Comparison of ENCODE assay signal across 8 cellular contexts in genomic region chr20:35147575-35148071, GRCh38. TPM values are rescaled to one million over a fixed set of nuclear protein-coding genes. Genes with fewer than 3 reads are reported as not detected.
DNase-seq lines count a peak whose midpoint lies in the region; ATAC-seq and TF ChIP-seq lines count a peak whose summit lies in the region.
"Not testable (repeated sequence)": the region's sequence is repeated elsewhere in the genome, so short reads cannot be mapped to it uniquely, and the experiment has no call there.

No MANE protein-coding gene starts in this region.

- TF ChIP-seq POLR2A in esophagus muscularis mucosa (IDR thresholded peaks at IDR 0.05; ENCODE audit: low read depth): not testable (repeated sequence)

- peak overlapping the region; percentile 86 for H3K27ac Mint-ChIP-seq in CD8-positive, alpha-beta T cell
- peak overlapping the region; percentile 86 for H3K27ac Mint-ChIP-seq in activated naive CD4-positive, alpha-beta T cell treated with anti-CD3 and anti-CD28 coated beads for 36 hours

- TF ChIP-seq CTCF in CD8-positive, alpha-beta T cell (IDR thresholded peaks at IDR 0.05); RWPE1 (conservative IDR thresholded peaks at IDR 0.05; ENCODE audit: low read depth); esophagus muscularis mucosa (IDR thresholded peaks at IDR 0.05): not testable (repeated sequence)

- not testable (repeated sequence) for H3K9me3 Mint-ChIP-seq in CD8-positive, alpha-beta T cell; activated naive CD4-positive, alpha-beta T cell treated with anti-CD3 and anti-CD28 coated beads for 36 hours

- peak overlapping the region; percentile 88 for H3K4me3 Mint-ChIP-seq in CD8-positive, alpha-beta T cell
- H3K4me3 Mint-ChIP-seq in activated naive CD4-positive, alpha-beta T cell treated with anti-CD3 and anti-CD28 coated beads for 36 hours: peak overlapping the region; percentile 91

- 2% methylated on average over 19 of the region's 19 CpGs for WGBS in esophagus muscularis mucosa

- DNase-seq in CD8-positive, alpha-beta T cell: peak in 2 of 7 experiments; percentile 17 to 20
- DNase-seq in RWPE1 (ENCODE audit: low spot score): peak; percentile 54
- DNase-seq in activated naive CD4-positive, alpha-beta T cell treated with anti-CD3 and anti-CD28 coated beads for 36 hours: peak; percentile 50
- not testable (repeated sequence) for DNase-seq in esophagus muscularis mucosa (ENCODE audit: extremely low spot score)
- DNase-seq in stimulated activated naive CD8-positive, alpha-beta T cell treated with anti-CD3 and anti-CD28 coated beads, Interleukin-15, Interleukin-2, amounts not matched to agents 100 U/mL and 50 U/mL, for 24 hours: peak; percentile 36

- not testable (repeated sequence) for H3K27me3 ChIP-seq in CD8-positive, alpha-beta T cell (ENCODE audit: insufficient read depth, low read length); esophagus muscularis mucosa; mononuclear cell (ENCODE audit: insufficient read depth, low read length)

- H3K4me1 ChIP-seq in CD8-positive, alpha-beta T cell (ENCODE audit: insufficient read depth, low read length): peaks cover 18% of the 10 kb centered on the region
- H3K4me1 ChIP-seq in esophagus muscularis mucosa: peaks cover 12 to 32% (median 30%) of the 10 kb centered on the region in 4 donors
- peaks cover 44% of the 10 kb centered on the region for H3K4me1 ChIP-seq in mononuclear cell (ENCODE audit: insufficient read depth, low read length)

- H3K4me1 Mint-ChIP-seq in CD8-positive, alpha-beta T cell (ENCODE audit: low read depth): peaks cover 34% of the 10 kb centered on the region
- H3K4me1 Mint-ChIP-seq in activated naive CD4-positive, alpha-beta T cell treated with anti-CD3 and anti-CD28 coated beads for 36 hours (ENCODE audit: low read depth): peaks cover 20% of the 10 kb centered on the region

- not testable (repeated sequence) for H3K9me3 ChIP-seq in CD8-positive, alpha-beta T cell (ENCODE audit: low read length); esophagus muscularis mucosa; mononuclear cell (ENCODE audit: low read depth, low read length)

- peaks cover 29% of the 10 kb centered on the region for H3K36me3 Mint-ChIP-seq in CD8-positive, alpha-beta T cell
- H3K36me3 Mint-ChIP-seq in activated naive CD4-positive, alpha-beta T cell treated with anti-CD3 and anti-CD28 coated beads for 36 hours (ENCODE audit: low read depth): not testable (repeated sequence)

- TF ChIP-seq EP300 in esophagus muscularis mucosa (IDR thresholded peaks at IDR 0.05): not testable (repeated sequence)

- intact Hi-C loops in CD8-positive, alpha-beta T cell (cut with DNase I, micrococcal nuclease): loop anchor here (1.0 to 10.0 kb wide), 9 partner anchors 55 to 470 kb away; partner anchors contain the start of genes TRPC4AP (in 2 of the 2), UQCC1 (in 2 of the 2), MMP24OS (in 1 of the 2) and PIGU (in 1 of the 2)
- intact Hi-C loops in activated naive CD4-positive, alpha-beta T cell treated with anti-CD3 and anti-CD28 coated beads for 36 hours (cut with micrococcal nuclease): loop anchor here (1.0 to 10.0 kb wide), 8 partner anchors 54 to 1317 kb away; partner anchors contain the start of genes ACSS2, AHCY, GSS and MYH7B
- intact Hi-C loops in esophagus muscularis mucosa (cut with DNase I): loop anchor here (10.0 kb wide), 1 partner anchor 307 kb away; the partner anchor contains the start of gene CEP250

- H3K27ac ChIP-seq in CD8-positive, alpha-beta T cell (ENCODE audit: low read depth, low read length): peak overlapping the region; percentile 70
- H3K27ac ChIP-seq in RWPE1 (peak overlapping the region; percentile 80), esophagus muscularis mucosa (replicated peaks in 1 of 4) (peak overlapping the region; percentile 72 to 87 (median 78))

- H3K36me3 ChIP-seq in CD8-positive, alpha-beta T cell (ENCODE audit: insufficient read depth, low read length): not testable (repeated sequence)
- peaks cover 0 to 22% (median 14%) of the 10 kb centered on the region in 4 donors for H3K36me3 ChIP-seq in esophagus muscularis mucosa

- ATAC-seq in CD8-positive, alpha-beta T cell: peak; percentile 10
- ATAC-seq in GM21447 (IDR thresholded peaks at IDR 0.05; ENCODE audit: unreplicated experiment): peak; percentile 20
- ATAC-seq in HG03520 (IDR thresholded peaks at IDR 0.05; ENCODE audit: unreplicated experiment): peak; percentile 15
- ATAC-seq in stimulated activated naive CD8-positive, alpha-beta T cell treated with anti-CD3 and anti-CD28 coated beads, Interleukin-15, Interleukin-2, amounts not matched to agents 100 U/mL and 50 U/mL, for 24 hours: peak; percentile 4

- CTCF ChIA-PET in CD8-positive, alpha-beta T cell (lab: Charles Lee): interaction anchor here (0.8 to 7.8 kb wide), 6 partner anchors 13 to 156 kb away, joined by 3 to 161 read pairs (median 19); no protein-coding TSS in a partner anchor
- CTCF ChIA-PET in RWPE1 (lab: Yijun Ruan, JAX): interaction anchor here (0.6 to 4.0 kb wide), 8 partner anchors 17 to 1277 kb away, joined by 3 to 59 read pairs (median 4); no protein-coding TSS in a partner anchor
- CTCF ChIA-PET in activated naive CD4-positive, alpha-beta T cell treated with anti-CD3 and anti-CD28 coated beads for 36 hours (lab: Charles Lee): interaction anchor here (0.7 to 2.3 kb wide), 8 partner anchors 19 to 156 kb away, joined by 3 to 23 read pairs (median 4); no protein-coding TSS in a partner anchor

- H3K27me3 Mint-ChIP-seq in CD8-positive, alpha-beta T cell (ENCODE audit: low read depth); activated naive CD4-positive, alpha-beta T cell treated with anti-CD3 and anti-CD28 coated beads for 36 hours (ENCODE audit: low read depth): not testable (repeated sequence)

- H3K4me3 ChIP-seq in CD8-positive, alpha-beta T cell (ENCODE audit: low read depth, low read length): peak overlapping the region; percentile 78
- H3K4me3 ChIP-seq in esophagus muscularis mucosa: peak overlapping the region; percentile 70 to 83 (median 79)
- H3K4me3 ChIP-seq in mononuclear cell (ENCODE audit: low read length): peak overlapping the region; percentile 90

- POLR2A ChIA-PET in CD8-positive, alpha-beta T cell (lab: Charles Lee): interaction anchor here (0.9 to 2.4 kb wide), 5 partner anchors 9 to 631 kb away, joined by 3 to 13 read pairs (median 4); partner anchors contain the start of gene DYNLRB1
- POLR2A ChIA-PET in RWPE1 (lab: Yijun Ruan, JAX; ENCODE audit: low non-redundant PET): interaction anchor here (0.6 to 1.5 kb wide), 8 partner anchors 19 to 274 kb away, joined by 3 to 4 read pairs (median 4); no protein-coding TSS in a partner anchor

RNA-seq across cellular contexts. Expression of gene EDEM2, which starts 0.5 kb away (rescaled TPM):
- total RNA-seq in CD8-positive, alpha-beta T cell: 10 to 100 TPM; 13.8 TPM
- total RNA-seq in activated naive CD4-positive, alpha-beta T cell treated with anti-CD3 and anti-CD28 coated beads for 36 hours: 10 to 100 TPM; 15.5 to 15.8 TPM
- total RNA-seq in esophagus muscularis mucosa (10 to 100 TPM; 13.3 to 20.3 (median 14.6) TPM), mononuclear cell (19.5 TPM)

RNA-seq across cellular contexts. Expression of gene PROCR, which starts 24.2 kb away (rescaled TPM):
- total RNA-seq in CD8-positive, alpha-beta T cell: 1 to 10 TPM; 1.7 to 2.0 TPM
- total RNA-seq in activated naive CD4-positive, alpha-beta T cell treated with anti-CD3 and anti-CD28 coated beads for 36 hours: 1 to 10 TPM; 1.5 to 1.7 TPM
- 10 to 100 TPM; 18.3 to 74.7 (median 38.1) TPM for total RNA-seq in esophagus muscularis mucosa
- total RNA-seq in mononuclear cell: 1.2 TPM

RNA-seq across cellular contexts. Expression of gene TRPC4AP, which starts 55.0 kb away (rescaled TPM):
- 10 to 100 TPM; 63.3 to 64.0 TPM for total RNA-seq in CD8-positive, alpha-beta T cell
- 10 to 100 TPM; 49.6 to 51.7 TPM for total RNA-seq in activated naive CD4-positive, alpha-beta T cell treated with anti-CD3 and anti-CD28 coated beads for 36 hours
- 10 to 100 TPM; 44.1 to 58.2 (median 52.1) TPM for total RNA-seq in esophagus muscularis mucosa
- total RNA-seq in mononuclear cell: 55.3 TPM
